ENCODE assay signal across 10 cellular contexts in genomic region chr2:110105608-110106467, GRCh38. TPM values are rescaled to one million over a fixed set of nuclear protein-coding genes. Genes with fewer than 3 reads are reported as not detected.
DNase-seq lines count a peak whose midpoint lies in the region; ATAC-seq and FAIRE-seq lines count a peak whose summit lies in the region.
"Had no signal": no experiment of that assay in that cellular context is flagged by ENCODE, and none has a peak within 500 bp of the region (broad histone marks: within the 10 kb centered on the region; RNA-seq: fewer than 3 reads in every experiment).

No MANE protein-coding gene starts in this region.

- 32 to 34% methylated on average over 8 of the region's 8 CpGs for WGBS in esophagus, 2 donors
- WGBS in small intestine, 3 donors = 6 to 40% (median 15%) methylated on average over 8 of the region's 8 CpGs

- H3K27ac Mint-ChIP-seq in naive thymus-derived CD4-positive, alpha-beta T cell = no peak overlapping the region

- CTCF ChIA-PET in naive thymus-derived CD4-positive, alpha-beta T cell (lab: Charles Lee) = no interaction called here

- H3K27me3 ChIP-seq in esophagus (ENCODE audit: control insufficient read depth in 1 of 2, insufficient read depth in 2 of 2, low read length in 2 of 2) (no peaks in the 10 kb centered on the region), small intestine (ENCODE audit: control insufficient read depth in 2 of 2, insufficient read depth in 2 of 2, low read length in 2 of 2) (no peaks in the 10 kb centered on the region)
- peaks cover 0 to 4% of the 10 kb centered on the region in 2 donors for H3K27me3 ChIP-seq in naive thymus-derived CD4-positive, alpha-beta T cell (ENCODE audit: control insufficient read depth in 2 of 2, insufficient read depth in 2 of 2, low read length in 2 of 2)

- H3K27me3 Mint-ChIP-seq in naive thymus-derived CD4-positive, alpha-beta T cell = peaks cover 43 to 82% (median 65%) of the 10 kb centered on the region in 5 donors

- no peak overlapping the region for H3K4me3 ChIP-seq in esophagus (ENCODE audit: low read depth in 1 of 2, low read length in 2 of 2)
- H3K4me3 ChIP-seq in small intestine (ENCODE audit: low read depth in 1 of 2, low read length in 2 of 2) = no peak overlapping the region
- no peak overlapping the region for H3K4me3 ChIP-seq in naive thymus-derived CD4-positive, alpha-beta T cell (ENCODE audit: low read length)

- H3K4me1 ChIP-seq in esophagus (ENCODE audit: control insufficient read depth in 2 of 2, insufficient read depth in 2 of 2, low read length in 1 of 2) (peaks cover 5 to 30% of the 10 kb centered on the region in 2 donors), small intestine (ENCODE audit: control insufficient read depth in 2 of 2, insufficient read depth in 1 of 2, low read depth in 1 of 2, low read length in 1 of 2) (peaks cover 12 to 17% of the 10 kb centered on the region in 2 donors)
- no peaks in the 10 kb centered on the region for H3K4me1 ChIP-seq in naive thymus-derived CD4-positive, alpha-beta T cell (ENCODE audit: control insufficient read depth in 2 of 2, insufficient read depth in 2 of 2, low read length in 2 of 2)

- H3K4me1 Mint-ChIP-seq in naive thymus-derived CD4-positive, alpha-beta T cell = peaks cover 0 to 23% (median 3%) of the 10 kb centered on the region in 7 donors

- peaks cover 0 to 15% (median 6%) of the 10 kb centered on the region in 11 donors for H3K9me3 Mint-ChIP-seq in naive thymus-derived CD4-positive, alpha-beta T cell

- peaks cover 0 to 8% (median 3%) of the 10 kb centered on the region in 5 donors for H3K36me3 Mint-ChIP-seq in naive thymus-derived CD4-positive, alpha-beta T cell

- peaks cover 0 to 2% of the 10 kb centered on the region in 2 donors for H3K36me3 ChIP-seq in esophagus (ENCODE audit: control insufficient read depth in 2 of 2, insufficient read depth in 2 of 2, low read length in 1 of 2)
- H3K36me3 ChIP-seq in small intestine (ENCODE audit: control insufficient read depth in 2 of 2, insufficient read depth in 2 of 2, low read length in 2 of 2) = no peaks in the 10 kb centered on the region
- H3K36me3 ChIP-seq in naive thymus-derived CD4-positive, alpha-beta T cell (ENCODE audit: control insufficient read depth in 2 of 3, insufficient read depth in 3 of 3, low read length in 3 of 3) = no peaks in the 10 kb centered on the region

- POLR2A ChIA-PET in naive thymus-derived CD4-positive, alpha-beta T cell (lab: Charles Lee) = no interaction called here

- ATAC-seq in GM21515 (IDR thresholded peaks at IDR 0.05; ENCODE audit: unreplicated experiment) = no peak
- no peak for ATAC-seq in naive thymus-derived CD4-positive, alpha-beta T cell

- H3K9me3 ChIP-seq in esophagus (ENCODE audit: control insufficient read depth in 2 of 2, insufficient read depth in 1 of 2, low read depth in 1 of 2, low read length in 1 of 2) (no peaks in the 10 kb centered on the region), small intestine (ENCODE audit: control insufficient read depth, low read depth) (no peaks in the 10 kb centered on the region)
- H3K9me3 ChIP-seq in naive thymus-derived CD4-positive, alpha-beta T cell (ENCODE audit: control insufficient read depth in 2 of 3, low read length in 3 of 3) = no peaks in the 10 kb centered on the region

- peak overlapping the region in 1 of 10 donors; percentile 31 for H3K4me3 Mint-ChIP-seq in naive thymus-derived CD4-positive, alpha-beta T cell

- DNase-seq in NCI-H1417 (lab: John Stamatoyannopoulos, UW) = peak in 2 of 3 experiments; percentile 36 to 45
- no peak for DNase-seq in NCI-H1417 treated with DMSO at 0.1 percent for 48 hours (lab: John Stamatoyannopoulos, UW)
- peak; percentile 96 for DNase-seq in NCI-H226
- DNase-seq in small intestine = peak; percentile 94
- DNase-seq in NCI-H1105 (lab: John Stamatoyannopoulos, UW) = no peak
- DNase-seq in naive thymus-derived CD4-positive, alpha-beta T cell = no peak
- DNase-seq: activated effector memory CD4-positive, alpha-beta T cell treated with Interleukin-2 at 50 U/mL for 16 hours had no signal

- H3K27ac ChIP-seq in esophagus (ENCODE audit: low read depth in 2 of 2, low read length in 1 of 2) = peak overlapping the region; percentile 86 to 97
- H3K27ac ChIP-seq in small intestine (ENCODE audit: low read depth in 1 of 2, low read length in 1 of 2) = peak overlapping the region; percentile 96 to 97
- H3K27ac ChIP-seq in naive thymus-derived CD4-positive, alpha-beta T cell (ENCODE audit: low read depth, low read length) = no peak overlapping the region
- H3K27ac ChIP-seq: 22Rv1 had no signal

- intact Hi-C loops in naive thymus-derived CD4-positive, alpha-beta T cell (cut with micrococcal nuclease) = no loop called here

- no peak for FAIRE-seq in small intestine (lab: Jason Lieb, UNC)

RNA-seq across cellular contexts. Expression of gene MALL, which starts 9.8 kb away (rescaled TPM):
- polyA plus RNA-seq in esophagus (100 to 1,000 TPM; 235 to 264 TPM), small intestine (100 to 1,000 TPM; 123 to 199 (median 153) TPM)
- total RNA-seq in naive thymus-derived CD4-positive, alpha-beta T cell = under 1 TPM in 1 of 5 experiments, not detected in 4; 0.46 TPM
- not detected for polyA plus RNA-seq in naive thymus-derived CD4-positive, alpha-beta T cell

Comparison
In these comparisons a context has a peak if more than half of its experiments do, and no peak if none do; other contexts are left out.
1. DNase-seq: peak in NCI-H1417 (2 of 3), NCI-H226 (single experiment) and small intestine (single experiment); none in NCI-H1417 treated with DMSO at 0.1 percent for 48 hours (single experiment), NCI-H1105 (single experiment) and naive thymus-derived CD4-positive, alpha-beta T cell (0 of 9).
2. RNA of gene MALL, which starts 9.8 kb away (polyA plus RNA-seq): 235 to 264 TPM in esophagus and 123 to 199 TPM in small intestine; not detected in naive thymus-derived CD4-positive, alpha-beta T cell; every median in the first group is over 100 times any median in the second.